In the genomic region with DNA sequence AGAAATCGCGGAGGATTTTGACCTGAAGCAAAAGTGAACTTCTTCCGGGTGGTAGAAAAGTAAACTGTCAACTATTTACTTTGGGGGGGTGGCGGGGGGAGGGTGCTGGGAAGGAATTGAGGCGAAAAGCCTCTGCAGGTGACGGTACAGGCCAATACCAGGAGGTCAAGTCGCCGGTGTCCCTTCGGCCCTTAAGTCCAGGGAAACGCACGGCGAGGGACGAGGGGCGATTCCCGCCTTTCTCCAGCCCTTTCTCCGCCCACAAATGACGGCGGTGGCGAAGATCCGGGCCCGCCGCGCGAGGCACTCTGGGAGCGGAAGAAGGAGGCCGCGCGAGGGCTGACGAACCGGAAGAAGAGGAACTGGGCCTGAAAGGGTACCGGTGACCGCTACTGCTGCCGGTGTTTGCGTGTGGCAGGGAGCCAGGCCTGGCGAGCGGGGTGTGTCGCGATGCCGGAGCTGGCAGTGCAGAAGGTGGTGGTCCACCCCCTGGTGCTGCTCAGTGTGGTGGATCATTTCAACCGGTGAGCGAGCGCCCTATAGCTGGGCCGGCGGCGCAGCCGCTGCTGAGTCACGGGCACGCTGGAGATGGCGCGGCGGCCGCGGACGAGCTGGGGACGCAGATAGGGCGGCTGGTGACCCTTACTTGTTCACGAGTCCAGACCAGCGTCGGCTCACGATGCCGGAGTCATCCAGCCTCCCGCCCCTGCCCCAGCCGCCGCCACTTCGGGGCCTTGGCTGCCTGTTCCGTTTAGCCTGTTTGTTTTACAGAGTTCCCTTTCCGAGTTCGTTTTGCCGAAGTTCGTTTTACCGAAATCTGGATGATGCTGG, we compare ENCODE assay signal across 8 cellular contexts. TPM values are rescaled to one million over a fixed set of nuclear protein-coding genes. Genes with fewer than 3 reads are reported as not detected.
A peak's percentile ranks its signal among the peaks of the same experiment; 100 is the strongest.
DNase-seq lines count a peak whose midpoint lies in the region; ATAC-seq, FAIRE-seq and TF ChIP-seq lines count a peak whose summit lies in the region.

A gene (plus strand): TSS at position 350 of the 831 bp plus-strand sequence. CDS start 101 bp downstream, at position 451.

- H3K36me3 Mint-ChIP-seq in activated naive CD8-positive, alpha-beta T cell treated with anti-CD3 and anti-CD28 coated beads, Interleukin-2, amount 50 U/mL, for 24 hours (ENCODE audit: low read depth): peaks cover 49% of the 10 kb centered on the region

- H3K27ac Mint-ChIP-seq in activated naive CD8-positive, alpha-beta T cell treated with anti-CD3 and anti-CD28 coated beads, Interleukin-2, amount 50 U/mL, for 24 hours: peak within 1 kb of the TSS; percentile 98

- peaks cover 5% of the 10 kb centered on the region for H3K9me3 Mint-ChIP-seq in activated naive CD8-positive, alpha-beta T cell treated with anti-CD3 and anti-CD28 coated beads, Interleukin-2, amount 50 U/mL, for 24 hours

- H3K4me1 Mint-ChIP-seq in activated naive CD8-positive, alpha-beta T cell treated with anti-CD3 and anti-CD28 coated beads, Interleukin-2, amount 50 U/mL, for 24 hours: peaks cover 40% of the 10 kb centered on the region

- WGBS in pancreas, 2 donors: 0% methylated on average over 51 to 71 of the region's 71 CpGs
- 0 to 1% methylated on average over 27 to 48 of the region's 71 CpGs for WGBS in thyroid gland, 2 donors

- H3K27ac ChIP-seq in pancreas (peak within 1 kb of the TSS; percentile 87 to 94 (median 92)), thyroid gland (peak within 1 kb of the TSS; percentile 91 to 94 (median 91))

- H3K9me3 ChIP-seq in pancreas (no peaks in the 10 kb centered on the region), thyroid gland (no peaks in the 10 kb centered on the region)

- H3K36me3 ChIP-seq in pancreas: peaks cover 0 to 19% (median 5%) of the 10 kb centered on the region in 3 donors
- H3K36me3 ChIP-seq in thyroid gland: peaks cover 11 to 17% of the 10 kb centered on the region in 2 donors

- H3K4me3 ChIP-seq in GM12875 (ENCODE audit: low read depth, low read length) (peak within 1 kb of the TSS; percentile 77), pancreas (peak within 1 kb of the TSS; percentile 87 to 98 (median 92)), thyroid gland (replicated peaks in 1 of 3) (peak within 1 kb of the TSS; percentile 76 to 99 (median 81))

- peak in 1 of 2 donors; percentile 81 for TF ChIP-seq POLR2A in thyroid gland (IDR thresholded peaks at IDR 0.05)

- intact Hi-C loops in Right ventricle myocardium superior (cut with DNase I) (no loop called here), pancreas (cut with DNase I) (no loop called here), thyroid gland (cut with DNase I) (no loop called here)

- TF ChIP-seq CTCF in GM12875 (IDR thresholded peaks at IDR 0.05; ENCODE audit: borderline replicate concordance, insufficient read depth, low read depth, low read length) (no peak), pancreas (IDR thresholded peaks at IDR 0.05) (no peak), thyroid gland (IDR thresholded peaks at IDR 0.05) (no peak)

- FAIRE-seq in pancreas (lab: Jason Lieb, UNC): no peak

- H3K27me3 Mint-ChIP-seq in activated naive CD8-positive, alpha-beta T cell treated with anti-CD3 and anti-CD28 coated beads, Interleukin-2, amount 50 U/mL, for 24 hours: no peaks in the 10 kb centered on the region

- DNase-seq in NCI-H128 (lab: John Stamatoyannopoulos, UW; ENCODE audit: unreplicated experiment) (peak; percentile 34), SW480 (ENCODE audit: low spot score) (peak; percentile 87), Right ventricle myocardium superior (peak; percentile 95), pancreas (peak; percentile 87 to 96 (median 90)), thyroid gland (peak; percentile 89 to 93)
- peak; percentile 90 for DNase-seq in activated naive CD8-positive, alpha-beta T cell treated with anti-CD3 and anti-CD28 coated beads, Interleukin-2, amount 50 U/mL, for 24 hours

- peak; percentile 96 for ATAC-seq in HG02759 (IDR thresholded peaks at IDR 0.05; ENCODE audit: unreplicated experiment)
- ATAC-seq in activated naive CD8-positive, alpha-beta T cell treated with anti-CD3 and anti-CD28 coated beads, Interleukin-2, amount 50 U/mL, for 24 hours: peak; percentile 95
- peak; percentile 99 for ATAC-seq in Right ventricle myocardium superior (ENCODE audit: poor library complexity)
- peak; percentile 97 to 98 (median 98) for ATAC-seq in pancreas

- no peaks in the 10 kb centered on the region for H3K27me3 ChIP-seq in pancreas
- H3K27me3 ChIP-seq in thyroid gland: no peaks in the 10 kb centered on the region

- peak within 1 kb of the TSS; percentile 94 for H3K4me3 Mint-ChIP-seq in activated naive CD8-positive, alpha-beta T cell treated with anti-CD3 and anti-CD28 coated beads, Interleukin-2, amount 50 U/mL, for 24 hours

- H3K4me1 ChIP-seq in pancreas (peaks cover 0 to 23% (median 22%) of the 10 kb centered on the region in 3 donors), thyroid gland (peaks cover 17 to 22% of the 10 kb centered on the region in 2 donors)

RNA-seq across cellular contexts. Expression of the gene that starts here (rescaled TPM):
- total RNA-seq in Right ventricle myocardium superior (137 TPM), pancreas (10 to 100 TPM; 19.5 to 34.1 (median 30.0) TPM), thyroid gland (10 to 100 TPM; 44.9 to 80.4 (median 62.3) TPM)
- 10 to 100 TPM; 19.8 to 39.7 TPM for polyA plus RNA-seq in pancreas

Comparison
In these comparisons a context has a peak if more than half of its experiments do, and no peak if none do; other contexts are left out.
1. Peak in every context shown above with its lines: DNase-seq, ATAC-seq, H3K4me3 ChIP-seq and H3K27ac ChIP-seq.
2. DNase-seq: peak in every context shown above with its lines; median percentile 95 in Right ventricle myocardium superior; 91 in thyroid gland; 90 in activated naive CD8-positive, alpha-beta T cell treated with anti-CD3 and anti-CD28 coated beads, Interleukin-2, amount 50 U/mL, for 24 hours; 90 in pancreas; 87 in SW480; 34 in NCI-H128.